8 cellular contexts compared by ENCODE assay signal in genomic region chr2:44167908-44168683, GRCh38. TPM values are rescaled to one million over a fixed set of nuclear protein-coding genes. Genes with fewer than 3 reads are reported as not detected.
DNase-seq lines count a peak whose midpoint lies in the region; ATAC-seq lines count a peak whose summit lies in the region.

No MANE protein-coding gene starts in this region.

- DNase-seq in COLO668 (lab: John Stamatoyannopoulos, UW; ENCODE audit: unreplicated experiment) (peak; percentile 100), HT-29 (ENCODE audit: low spot score) (peak; percentile 99), lung microvascular endothelial cell (ENCODE audit: low read depth in 2 of 2) (peak; percentile 100)
- DNase-seq in NK-92 treated with Interleukin-12 subunit alpha and Interleukin-12 subunit beta, amount 100 ng/mL, for 24 hours (lab: John Stamatoyannopoulos, UW) = peak; percentile 100
- DNase-seq in activated CD8-positive, alpha-beta memory T cell treated with anti-CD3 and anti-CD28 coated beads for 48 hours (ENCODE audit: low read depth in 2 of 3, low spot score in 2 of 3) = peak; percentile 74 to 88 (median 86)
- DNase-seq in effector memory CD4-positive, alpha-beta T cell = peak; percentile 84 to 97 (median 95)
- peak; percentile 83 to 96 (median 91) for DNase-seq in stimulated activated CD4-positive, alpha-beta T cell treated with anti-CD3 and anti-CD28 coated beads, TNF-alpha, amount 100 ng/mL, for 4 hours (ENCODE audit: low read depth in 3 of 3)

- no peaks in the 10 kb centered on the region for H3K27me3 ChIP-seq in effector memory CD4-positive, alpha-beta T cell (replicated peaks; ENCODE audit: control insufficient read depth, insufficient read depth, low read length, poor library complexity, severe bottlenecking)

- peak overlapping the region; percentile 97 for H3K27ac ChIP-seq in effector memory CD4-positive, alpha-beta T cell (ENCODE audit: insufficient read depth, low read length, poor library complexity, severe bottlenecking)

- H3K4me1 ChIP-seq in effector memory CD4-positive, alpha-beta T cell (ENCODE audit: control insufficient read depth, insufficient read depth, low read length, poor library complexity, severe bottlenecking) = peaks cover 13% of the 10 kb centered on the region

- no peaks in the 10 kb centered on the region for H3K36me3 ChIP-seq in effector memory CD4-positive, alpha-beta T cell (ENCODE audit: control insufficient read depth, insufficient read depth, low read length)

- H3K9me3 ChIP-seq in effector memory CD4-positive, alpha-beta T cell (ENCODE audit: control insufficient read depth, low read length) = no peaks in the 10 kb centered on the region

- ATAC-seq in GM21360 (IDR thresholded peaks at IDR 0.05; ENCODE audit: unreplicated experiment) = peak; percentile 76

- peak overlapping the region; percentile 59 for H3K4me3 ChIP-seq in effector memory CD4-positive, alpha-beta T cell (ENCODE audit: insufficient read depth, low read depth, low read length, poor library complexity, severe bottlenecking)

RNA-seq across cellular contexts. Expression of gene PPM1B, which starts 0.6 kb away (rescaled TPM):
- 21.7 and 24.6 TPM in 2 replicates for total RNA-seq in HT-29 (2014; rRNA removed; shearing (Covaris generic))
- 14.6 and 23.2 TPM in 2 replicates for total RNA-seq in lung microvascular endothelial cell

Comparison
In these comparisons a context has a peak if more than half of its experiments do, and no peak if none do; other contexts are left out.
1. Peak in every context shown above with its lines: DNase-seq, ATAC-seq, H3K4me3 ChIP-seq and H3K27ac ChIP-seq.